ENCODE assay signal across 12 cellular contexts in genomic region chr16:75062135-75062943, GRCh38. TPM values are rescaled to one million over a fixed set of nuclear protein-coding genes. Genes with fewer than 3 reads are reported as not detected.
A peak's percentile ranks its signal among the peaks of the same experiment; 100 is the strongest.
DNase-seq lines count a peak whose midpoint lies in the region; ATAC-seq and TF ChIP-seq lines count a peak whose summit lies in the region.
"Had no signal": no experiment of that assay in that cellular context is flagged by ENCODE, and none has a peak within 500 bp of the region (broad histone marks: within the 10 kb centered on the region; RNA-seq: fewer than 3 reads in every experiment).

No MANE protein-coding gene starts in this region.

- H3K56ac ChIP-seq in H9 (ENCODE audit: insufficient read length, low read depth, low read length): no peak overlapping the region

- H3K36me3 ChIP-seq in ascending aorta (no peaks in the 10 kb centered on the region), right atrium auricular region (no peaks in the 10 kb centered on the region)

- no peaks in the 10 kb centered on the region for H3K9me3 Mint-ChIP-seq in H9

- no peak overlapping the region for H2BK120ac ChIP-seq in H9 (ENCODE audit: low read depth, low read length, poor library complexity, severe bottlenecking)

- no peak overlapping the region for H2BK15ac ChIP-seq in H9 (ENCODE audit: low read depth, low read length)

- H3K23ac ChIP-seq in H9 (ENCODE audit: insufficient read length, low read depth, low read length): no peak overlapping the region

- no peak overlapping the region for H3K9ac ChIP-seq in H9 (ENCODE audit: extremely low read depth, insufficient read length, low read length)

- DNase-seq in H9 (no peak), ascending aorta (ENCODE audit: low spot score in 2 of 2) (no peak), right atrium auricular region (ENCODE audit: low spot score) (peak; percentile 79), sciatic nerve (ENCODE audit: low spot score) (no peak), SIG-M5 treated with dmso at 0.1 percent for 504 hours (lab: John Stamatoyannopoulos, UW; ENCODE audit: unreplicated experiment) (no peak), HuH-7 (ENCODE audit: low spot score) (no peak), NCI-H2029 treated with DMSO at 0.1 percent for 48 hours (lab: John Stamatoyannopoulos, UW) (no peak)
- DNase-seq: DMS153; naive B cell; NCI-H2029; stimulated activated CD4-positive, alpha-beta T cell treated with anti-CD3 and anti-CD28 coated beads, Interleukin-1b, Interleukin-23, amount 100 ng/mL, for 48 hours had no signal

- H2BK20ac ChIP-seq in H9 (ENCODE audit: low read depth, low read length, poor library complexity, severe bottlenecking): no peak overlapping the region

- no CpG with 5 or more reads among the region's 22 CpGs for WGBS in H9 (ENCODE audit: extremely low coverage, insufficient read length, low lambda C conversion rate)

- peak overlapping the region; percentile 40 to 84 (median 41); a peak in 3 of 7 replicates for H3K27ac Mint-ChIP-seq in H9

- H2BK12ac ChIP-seq in H9 (ENCODE audit: insufficient read length, low read depth, low read length): no peak overlapping the region

- H3K4me3 ChIP-seq in ascending aorta (no peak overlapping the region), right atrium auricular region (no peak overlapping the region)

- intact Hi-C loops in ascending aorta (cut with DNase I): no loop called here
- intact Hi-C loops in sciatic nerve (cut with DNase I): no loop called here

- peaks cover 41 to 55% of the 10 kb centered on the region in 2 experiments for H3K4me1 Mint-ChIP-seq in H9

- H3K18ac ChIP-seq in H9 (ENCODE audit: insufficient read length, low read depth, low read length): no peak overlapping the region

- H4K8ac ChIP-seq in H9 (replicated peaks; ENCODE audit: insufficient read length, low read depth, low read length): no peak overlapping the region

- H3K23me2 ChIP-seq in H9 (ENCODE audit: insufficient read length, low read depth, low read length, poor library complexity, severe bottlenecking): no peaks in the 10 kb centered on the region

- H2BK5ac ChIP-seq in H9 (ENCODE audit: insufficient read length, low read length): no peak overlapping the region

- peak; percentile 44 for ATAC-seq in sciatic nerve
- ATAC-seq in HG02970 (IDR thresholded peaks at IDR 0.05; ENCODE audit: low FRiP score, unreplicated experiment): no peak

- H3K27ac ChIP-seq in H9 (ENCODE audit: insufficient read length, low read depth, low read length) (no peak overlapping the region), ascending aorta (peak overlapping the region; percentile 16 to 19), right atrium auricular region (peak overlapping the region; percentile 56 to 76)

- H4K20me1 ChIP-seq in H9 (ENCODE audit: control insufficient read depth, insufficient read depth, insufficient read length): no peaks in the 10 kb centered on the region

- no peak overlapping the region for H3T11ph ChIP-seq in H9 (ENCODE audit: low read length)

- H3K14ac ChIP-seq in H9 (ENCODE audit: insufficient read depth, low read length): no peak overlapping the region

- TF ChIP-seq CTCF in H9 (conservative IDR thresholded peaks at IDR 0.05) (peak; percentile 47; the same call in 2 of the 3 replicates), ascending aorta (IDR thresholded peaks at IDR 0.05) (no peak), right atrium auricular region (IDR thresholded peaks at IDR 0.05) (no peak)

- H3K79me1 ChIP-seq in H9 (ENCODE audit: insufficient read depth, low read depth, low read length, poor library complexity, severe bottlenecking): peaks cover 2% of the 10 kb centered on the region

- no peak overlapping the region for H3K4me2 ChIP-seq in H9 (ENCODE audit: insufficient read depth, insufficient read length, low read length)

- no peaks in the 10 kb centered on the region for H3K27me3 ChIP-seq in H9 (ENCODE audit: insufficient read depth, low read length)
- no peaks in the 10 kb centered on the region for H3K27me3 ChIP-seq in ascending aorta
- no peaks in the 10 kb centered on the region for H3K27me3 ChIP-seq in right atrium auricular region

- no peak overlapping the region for H4K5ac ChIP-seq in H9 (ENCODE audit: insufficient read length, low read depth, low read length)

- H3K4me1 ChIP-seq in H9 (ENCODE audit: insufficient read depth, low read length) (no peaks in the 10 kb centered on the region; the same call in 1 of the 2 replicates), ascending aorta (peaks cover 0 to 6% of the 10 kb centered on the region in 2 donors), right atrium auricular region (peaks cover 0 to 22% of the 10 kb centered on the region in 2 donors)

- H2AFZ ChIP-seq in H9 (ENCODE audit: low read length): no peak overlapping the region

- no peaks in the 10 kb centered on the region for H3K9me3 ChIP-seq in H9 (ENCODE audit: control insufficient read depth, low read depth, low read length)
- H3K9me3 ChIP-seq in ascending aorta: no peaks in the 10 kb centered on the region
- no peaks in the 10 kb centered on the region for H3K9me3 ChIP-seq in right atrium auricular region

- no peak overlapping the region for H3K4ac ChIP-seq in H9 (ENCODE audit: low read depth, low read length)

- H3K4me3 Mint-ChIP-seq in H9: peak overlapping the region in 1 of 2 experiments; percentile 24; a peak in 1 of 5 replicates

- H3K36me3 Mint-ChIP-seq in H9 (ENCODE audit: insufficient read depth in 1 of 3, low read depth in 3 of 3): peaks cover 0 to 4% (median 0%) of the 10 kb centered on the region in 3 experiments; a peak in 3 of 7 replicates
- H3K36me3 Mint-ChIP-seq: naive B cell had no signal

- H3K79me2 ChIP-seq in H9 (ENCODE audit: insufficient read depth, low read length): peaks cover 10% of the 10 kb centered on the region; the same call in 1 of the 2 replicates

- no peaks in the 10 kb centered on the region; the same call in 1 of the 2 replicates for H3K27me3 Mint-ChIP-seq in H9 (ENCODE audit: low read depth)

- H2AK5ac ChIP-seq in H9 (ENCODE audit: insufficient read length, low read length): no peak overlapping the region

- H4K91ac ChIP-seq in H9 (ENCODE audit: insufficient read length, low read depth, low read length): no peak overlapping the region

RNA-seq across cellular contexts. Expression of gene LDHD, which starts 54.2 kb away (rescaled TPM):
- 14.5 and 14.7 TPM in 2 replicates for total RNA-seq in H9 (2021)
- 7.5 TPM for total RNA-seq in ascending aorta
- 10 to 100 TPM; 28.8 to 65.6 TPM for total RNA-seq in right atrium auricular region
- 12.1 TPM for total RNA-seq in sciatic nerve
